1 cellular context compared by ENCODE assay signal in genomic region chr6:158648682-158649131, GRCh38.
TF ChIP-seq lines count a peak whose summit lies in the region.

No MANE protein-coding gene starts in this region.

TF ChIP-seq in GM12878, 131 proteins besides CTCF, POLR2A, EP300 and RAD21 (continued from another document and continues in another):
- TF ChIP-seq FOS (IDR thresholded peaks at IDR 0.05; ENCODE audit: borderline replicate concordance, extremely low read depth, insufficient read length) (no peak), CHD1 (IDR thresholded peaks at IDR 0.05; ENCODE audit: low read depth, low read length) (no peak), KAT2A (conservative IDR thresholded peaks at IDR 0.05; ENCODE audit: control insufficient read depth, low read depth, low read length) (no peak), ATF7 (IDR thresholded peaks at IDR 0.05; ENCODE audit: low read depth) (peak; percentile 98), CREM (IDR thresholded peaks at IDR 0.05; ENCODE audit: low read depth) (peak; percentile 90), NFXL1 (IDR thresholded peaks at IDR 0.05; ENCODE audit: borderline replicate concordance) (no peak), E4F1 (IDR thresholded peaks at IDR 0.05; ENCODE audit: borderline replicate concordance, partially characterized antibody) (no peak), ZBED1 (IDR thresholded peaks at IDR 0.05; ENCODE audit: borderline replicate concordance) (peak; percentile 94), ZNF274 (IDR thresholded peaks at IDR 0.05; ENCODE audit: insufficient read depth, insufficient read length) (no peak), SMAD5 (IDR thresholded peaks at IDR 0.05; ENCODE audit: low read depth) (no peak), ZBTB11 (CRISPR knock-in tag; IDR thresholded peaks at IDR 0.05) (no peak), EGR1 (IDR thresholded peaks at IDR 0.05; ENCODE audit: borderline replicate concordance in 1 of 2, low read depth in 2 of 2, low read length in 2 of 2) (no peak), MYB (IDR thresholded peaks at IDR 0.05; ENCODE audit: borderline replicate concordance, low read depth, low read length) (no peak), CBX5 (IDR thresholded peaks at IDR 0.05; ENCODE audit: low read depth) (no peak), HSF1 (IDR thresholded peaks at IDR 0.05; ENCODE audit: low read depth, low read length) (no peak), IRF4 (IDR thresholded peaks at IDR 0.05; ENCODE audit: low read depth, low read length) (peak; percentile 99), RCOR1 (conservative IDR thresholded peaks at IDR 0.05; ENCODE audit: low read depth, low read length) (peak; percentile 74; the same call in 1 of the 2 replicates), MAX (IDR thresholded peaks at IDR 0.05; ENCODE audit: low read depth, low read length) (no peak), PAX5 (IDR thresholded peaks at IDR 0.05; ENCODE audit: borderline replicate concordance, low read depth, low read length) (peak; percentile 70; the same call in 1 of the 2 replicates), YBX1 (IDR thresholded peaks at IDR 0.05) (no peak), MYC (IDR thresholded peaks at IDR 0.05; ENCODE audit: insufficient read depth, insufficient read length, insufficient replicate concordance, low read length, severe bottlenecking) (no peak), ZNF207 (IDR thresholded peaks at IDR 0.05; ENCODE audit: borderline replicate concordance) (no peak), SREBF1 (IDR thresholded peaks at IDR 0.05; ENCODE audit: low read length) (no peak; the same call in 1 of the 2 replicates), HDGF (IDR thresholded peaks at IDR 0.05) (no peak), PAX8 (IDR thresholded peaks at IDR 0.05) (no peak), SP1 (IDR thresholded peaks at IDR 0.05; ENCODE audit: low read depth, low read length) (peak; percentile 25), ZNF217 (IDR thresholded peaks at IDR 0.05) (peak; percentile 94), BACH1 (IDR thresholded peaks at IDR 0.05; ENCODE audit: borderline replicate concordance) (peak; percentile 70; the same call in 1 of the 2 replicates), PBX3 (IDR thresholded peaks at IDR 0.05; ENCODE audit: insufficient replicate concordance, low read depth, low read length) (no peak), PRDM15 (CRISPR knock-in tag; IDR thresholded peaks at IDR 0.05) (no peak), NKRF (conservative IDR thresholded peaks at IDR 0.05) (no peak), NR2F1 (conservative IDR thresholded peaks at IDR 0.05) (no peak; the same call in 1 of the 2 replicates), TARDBP (IDR thresholded peaks at IDR 0.05; ENCODE audit: borderline replicate concordance) (no peak), FOXK2 (IDR thresholded peaks at IDR 0.05) (no peak), ZNF384 (IDR thresholded peaks at IDR 0.05; ENCODE audit: borderline replicate concordance, low read depth, low read length) (no peak), ZSCAN29 (IDR thresholded peaks at IDR 0.05) (0 out of 2 replicates have a peak, but pooled peaks have one; percentile 37), PKNOX1 (IDR thresholded peaks at IDR 0.05) (no peak; the same call in 1 of the 2 replicates), CHD4 (IDR thresholded peaks at IDR 0.05) (no peak), JUND (IDR thresholded peaks at IDR 0.05; ENCODE audit: low read depth, low read length) (peak; percentile 91), MTA3 (IDR thresholded peaks at IDR 0.05; ENCODE audit: borderline replicate concordance, low read length) (peak; percentile 76), DPF2 (IDR thresholded peaks at IDR 0.05) (peak; percentile 87), TCF12 (IDR thresholded peaks at IDR 0.05; ENCODE audit: low read depth, low read length) (no peak; the same call in 1 of the 2 replicates), ZBTB4 (CRISPR knock-in tag; IDR thresholded peaks at IDR 0.05) (no peak), ETV6 (conservative IDR thresholded peaks at IDR 0.05 in 1 of 2, IDR thresholded peaks at IDR 0.05 in 1 of 2; ENCODE audit: borderline replicate concordance in 1 of 2, low read depth in 1 of 2) (peak in 1 of 2 experiments; percentile 97; a peak in 2 of 4 replicates), NFIC (IDR thresholded peaks at IDR 0.05; ENCODE audit: low read depth, low read length) (peak; percentile 98)
